Comparison of ENCODE assay signal across 2 cellular contexts in the genomic region with DNA sequence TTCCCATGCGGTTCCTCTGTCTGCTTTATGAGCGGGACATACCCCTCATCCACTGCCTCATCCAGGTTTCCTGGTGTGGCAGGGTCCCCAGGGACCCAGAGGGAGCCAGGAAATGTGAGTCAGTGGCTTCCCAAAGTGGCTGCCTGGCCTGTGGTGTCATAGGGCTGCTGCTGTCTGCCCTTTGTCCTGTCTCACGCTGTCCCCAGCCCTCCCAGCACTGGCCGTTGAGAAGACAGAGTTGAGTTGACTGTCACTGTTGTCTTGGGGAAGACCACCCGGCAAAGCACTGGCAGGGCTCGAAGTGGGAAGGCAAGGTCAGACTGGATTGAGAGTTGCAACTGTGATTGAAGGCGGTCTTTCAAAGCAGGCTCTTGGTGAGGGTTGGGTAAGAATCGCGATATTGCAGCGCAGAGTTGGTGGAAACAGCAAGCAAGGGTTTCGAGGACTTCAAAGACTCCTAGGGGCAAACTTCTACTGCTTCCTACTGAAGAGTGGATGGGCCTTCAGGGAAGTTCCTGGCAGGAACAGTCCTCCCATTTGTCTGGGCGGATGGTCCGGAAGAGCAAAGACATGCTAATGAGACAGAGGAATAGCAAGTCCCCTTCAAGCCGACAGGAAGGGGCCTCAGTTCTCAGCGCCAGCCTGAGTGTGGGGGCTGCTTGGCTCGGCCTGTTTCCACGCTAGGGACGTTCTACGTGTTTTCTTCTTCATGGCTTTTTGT.
TF ChIP-seq lines count a peak whose summit lies in the region.

No MANE protein-coding gene starts in this region.

TF ChIP-seq in IMR-90, 13 proteins besides CTCF, POLR2A, EP300 and RAD21:
- TF ChIP-seq CHD1 (IDR thresholded peaks at IDR 0.05; ENCODE audit: low read depth, low read length) (no peak), RFX5 (IDR thresholded peaks at IDR 0.05; ENCODE audit: low read depth, low read length) (no peak), CEBPB (IDR thresholded peaks at IDR 0.05; ENCODE audit: low read depth, low read length) (no peak)
TF ChIP-seq in IMR-90: peak in this region for 0.

TF ChIP-seq in HepG2, 621 proteins besides CTCF, POLR2A, EP300 and RAD21 (continues in another document):
- TF ChIP-seq BORCS8-MEF2B (CRISPR knock-in tag; IDR thresholded peaks at IDR 0.05): peak; percentile 59; the same call in 1 of the 2 replicates
- TF ChIP-seq ZBTB38 (CRISPR knock-in tag; IDR thresholded peaks at IDR 0.05): 0 out of 2 replicates have a peak, but pooled peaks have one; percentile 24
- peak; percentile 13; the same call in 1 of the 2 replicates for TF ChIP-seq TBX2 (CRISPR knock-in tag; IDR thresholded peaks at IDR 0.05; ENCODE audit: borderline replicate concordance)
- no peak for TF ChIP-seq ZNF333 (CRISPR knock-in tag; IDR thresholded peaks at IDR 0.05; ENCODE audit: borderline replicate concordance)
- TF ChIP-seq CC2D1A (CRISPR knock-in tag; IDR thresholded peaks at IDR 0.05): no peak
- TF ChIP-seq SAP130 (CRISPR knock-in tag; IDR thresholded peaks at IDR 0.05; ENCODE audit: low read depth): peak; percentile 35
- TF ChIP-seq, protein P1, sequence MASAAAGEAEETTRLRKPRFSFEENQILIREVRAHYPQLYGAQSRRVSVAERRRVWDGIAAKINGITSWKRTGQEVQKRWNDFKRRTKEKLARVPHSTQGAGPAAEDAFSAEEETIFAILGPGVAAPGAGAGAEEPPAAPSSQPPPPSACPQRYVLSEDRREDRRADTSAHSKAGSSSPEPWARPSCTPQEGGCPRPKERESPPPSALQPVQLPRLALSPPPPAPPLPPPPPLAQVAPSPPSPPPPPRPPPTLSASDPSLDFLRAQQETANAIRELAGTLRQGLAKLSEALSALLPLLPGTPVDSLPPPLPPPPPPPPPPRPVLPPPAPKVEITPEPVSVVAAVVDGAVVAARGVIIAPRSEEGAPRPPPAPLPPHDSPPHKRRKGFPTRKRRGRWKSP (CRISPR knock-in tag; IDR thresholded peaks at IDR 0.05): no peak
- TF ChIP-seq LCORL (IDR thresholded peaks at IDR 0.05): no peak
- TF ChIP-seq LCORL (CRISPR knock-in tag; IDR thresholded peaks at IDR 0.05): no peak
- TF ChIP-seq YEATS4 (CRISPR knock-in tag; IDR thresholded peaks at IDR 0.05; ENCODE audit: borderline replicate concordance): peak; percentile 20; the same call in 1 of the 2 replicates
- TF ChIP-seq, protein P2, sequence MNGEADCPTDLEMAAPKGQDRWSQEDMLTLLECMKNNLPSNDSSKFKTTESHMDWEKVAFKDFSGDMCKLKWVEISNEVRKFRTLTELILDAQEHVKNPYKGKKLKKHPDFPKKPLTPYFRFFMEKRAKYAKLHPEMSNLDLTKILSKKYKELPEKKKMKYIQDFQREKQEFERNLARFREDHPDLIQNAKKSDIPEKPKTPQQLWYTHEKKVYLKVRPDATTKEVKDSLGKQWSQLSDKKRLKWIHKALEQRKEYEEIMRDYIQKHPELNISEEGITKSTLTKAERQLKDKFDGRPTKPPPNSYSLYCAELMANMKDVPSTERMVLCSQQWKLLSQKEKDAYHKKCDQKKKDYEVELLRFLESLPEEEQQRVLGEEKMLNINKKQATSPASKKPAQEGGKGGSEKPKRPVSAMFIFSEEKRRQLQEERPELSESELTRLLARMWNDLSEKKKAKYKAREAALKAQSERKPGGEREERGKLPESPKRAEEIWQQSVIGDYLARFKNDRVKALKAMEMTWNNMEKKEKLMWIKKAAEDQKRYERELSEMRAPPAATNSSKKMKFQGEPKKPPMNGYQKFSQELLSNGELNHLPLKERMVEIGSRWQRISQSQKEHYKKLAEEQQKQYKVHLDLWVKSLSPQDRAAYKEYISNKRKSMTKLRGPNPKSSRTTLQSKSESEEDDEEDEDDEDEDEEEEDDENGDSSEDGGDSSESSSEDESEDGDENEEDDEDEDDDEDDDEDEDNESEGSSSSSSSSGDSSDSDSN (CRISPR knock-in tag; IDR thresholded peaks at IDR 0.05): peak; percentile 41; the same call in 1 of the 2 replicates
- TF ChIP-seq PHF20 (CRISPR knock-in tag; IDR thresholded peaks at IDR 0.05): 0 out of 2 replicates have a peak, but pooled peaks have one; percentile 22
- peak; percentile 29; the same call in 1 of the 2 replicates for TF ChIP-seq ZNF350 (CRISPR knock-in tag; IDR thresholded peaks at IDR 0.05; ENCODE audit: borderline replicate concordance, low read depth)
- no peak for TF ChIP-seq ARHGAP35 (CRISPR knock-in tag; IDR thresholded peaks at IDR 0.05; ENCODE audit: borderline replicate concordance)
- no peak for TF ChIP-seq ZNF235 (CRISPR knock-in tag; IDR thresholded peaks at IDR 0.05; ENCODE audit: borderline replicate concordance)
- TF ChIP-seq NCOA1 (CRISPR knock-in tag; IDR thresholded peaks at IDR 0.05): no peak
- 0 out of 2 replicates have a peak, but pooled peaks have one; percentile 37 for TF ChIP-seq ZBTB7A (CRISPR knock-in tag; IDR thresholded peaks at IDR 0.05)
- peak; percentile 36 for TF ChIP-seq TEAD3 (CRISPR knock-in tag; optimal IDR thresholded peaks at IDR 0.05; ENCODE audit: borderline replicate concordance)
- TF ChIP-seq FOSL2 (CRISPR knock-in tag; IDR thresholded peaks at IDR 0.05): peak; percentile 51
- no peak for TF ChIP-seq HNF4G (IDR thresholded peaks at IDR 0.05; ENCODE audit: borderline replicate concordance, low read depth, low read length)
- peak; percentile 43; the same call in 1 of the 2 replicates for TF ChIP-seq HNF4G (CRISPR knock-in tag; IDR thresholded peaks at IDR 0.05; ENCODE audit: borderline replicate concordance, low read depth)
- TF ChIP-seq ZNF780A (CRISPR knock-in tag; IDR thresholded peaks at IDR 0.05): peak; percentile 66; the same call in 1 of the 2 replicates
- TF ChIP-seq ZNF292 (CRISPR knock-in tag; IDR thresholded peaks at IDR 0.05; ENCODE audit: borderline replicate concordance, low read depth): 0 out of 2 replicates have a peak, but pooled peaks have one; percentile 79
- TF ChIP-seq, protein P3, sequence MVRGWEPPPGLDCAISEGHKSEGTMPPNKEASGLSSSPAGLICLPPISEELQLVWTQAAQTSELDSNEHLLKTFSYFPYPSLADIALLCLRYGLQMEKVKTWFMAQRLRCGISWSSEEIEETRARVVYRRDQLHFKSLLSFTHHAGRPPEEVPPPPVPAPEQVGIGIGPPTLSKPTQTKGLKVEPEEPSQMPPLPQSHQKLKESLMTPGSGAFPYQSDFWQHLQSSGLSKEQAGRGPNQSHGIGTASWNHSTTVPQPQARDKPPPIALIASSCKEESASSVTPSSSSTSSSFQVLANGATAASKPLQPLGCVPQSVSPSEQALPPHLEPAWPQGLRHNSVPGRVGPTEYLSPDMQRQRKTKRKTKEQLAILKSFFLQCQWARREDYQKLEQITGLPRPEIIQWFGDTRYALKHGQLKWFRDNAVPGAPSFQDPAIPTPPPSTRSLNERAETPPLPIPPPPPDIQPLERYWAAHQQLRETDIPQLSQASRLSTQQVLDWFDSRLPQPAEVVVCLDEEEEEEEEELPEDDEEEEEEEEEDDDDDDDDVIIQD (CRISPR knock-in tag; IDR thresholded peaks at IDR 0.05; ENCODE audit: low read depth): 0 out of 2 replicates have a peak, but pooled peaks have one; percentile 39
- TF ChIP-seq ZNF775 (CRISPR knock-in tag; IDR thresholded peaks at IDR 0.05; ENCODE audit: borderline replicate concordance): no peak
- TF ChIP-seq ONECUT2 (CRISPR knock-in tag; IDR thresholded peaks at IDR 0.05): no peak
- TF ChIP-seq ZNF263 (CRISPR knock-in tag; IDR thresholded peaks at IDR 0.05): peak; percentile 48; the same call in 1 of the 2 replicates
- 0 out of 2 replicates have a peak, but pooled peaks have one; percentile 28 for TF ChIP-seq KDM2A (CRISPR knock-in tag; IDR thresholded peaks at IDR 0.05; ENCODE audit: borderline replicate concordance, low read depth)
- TF ChIP-seq, protein P4, sequence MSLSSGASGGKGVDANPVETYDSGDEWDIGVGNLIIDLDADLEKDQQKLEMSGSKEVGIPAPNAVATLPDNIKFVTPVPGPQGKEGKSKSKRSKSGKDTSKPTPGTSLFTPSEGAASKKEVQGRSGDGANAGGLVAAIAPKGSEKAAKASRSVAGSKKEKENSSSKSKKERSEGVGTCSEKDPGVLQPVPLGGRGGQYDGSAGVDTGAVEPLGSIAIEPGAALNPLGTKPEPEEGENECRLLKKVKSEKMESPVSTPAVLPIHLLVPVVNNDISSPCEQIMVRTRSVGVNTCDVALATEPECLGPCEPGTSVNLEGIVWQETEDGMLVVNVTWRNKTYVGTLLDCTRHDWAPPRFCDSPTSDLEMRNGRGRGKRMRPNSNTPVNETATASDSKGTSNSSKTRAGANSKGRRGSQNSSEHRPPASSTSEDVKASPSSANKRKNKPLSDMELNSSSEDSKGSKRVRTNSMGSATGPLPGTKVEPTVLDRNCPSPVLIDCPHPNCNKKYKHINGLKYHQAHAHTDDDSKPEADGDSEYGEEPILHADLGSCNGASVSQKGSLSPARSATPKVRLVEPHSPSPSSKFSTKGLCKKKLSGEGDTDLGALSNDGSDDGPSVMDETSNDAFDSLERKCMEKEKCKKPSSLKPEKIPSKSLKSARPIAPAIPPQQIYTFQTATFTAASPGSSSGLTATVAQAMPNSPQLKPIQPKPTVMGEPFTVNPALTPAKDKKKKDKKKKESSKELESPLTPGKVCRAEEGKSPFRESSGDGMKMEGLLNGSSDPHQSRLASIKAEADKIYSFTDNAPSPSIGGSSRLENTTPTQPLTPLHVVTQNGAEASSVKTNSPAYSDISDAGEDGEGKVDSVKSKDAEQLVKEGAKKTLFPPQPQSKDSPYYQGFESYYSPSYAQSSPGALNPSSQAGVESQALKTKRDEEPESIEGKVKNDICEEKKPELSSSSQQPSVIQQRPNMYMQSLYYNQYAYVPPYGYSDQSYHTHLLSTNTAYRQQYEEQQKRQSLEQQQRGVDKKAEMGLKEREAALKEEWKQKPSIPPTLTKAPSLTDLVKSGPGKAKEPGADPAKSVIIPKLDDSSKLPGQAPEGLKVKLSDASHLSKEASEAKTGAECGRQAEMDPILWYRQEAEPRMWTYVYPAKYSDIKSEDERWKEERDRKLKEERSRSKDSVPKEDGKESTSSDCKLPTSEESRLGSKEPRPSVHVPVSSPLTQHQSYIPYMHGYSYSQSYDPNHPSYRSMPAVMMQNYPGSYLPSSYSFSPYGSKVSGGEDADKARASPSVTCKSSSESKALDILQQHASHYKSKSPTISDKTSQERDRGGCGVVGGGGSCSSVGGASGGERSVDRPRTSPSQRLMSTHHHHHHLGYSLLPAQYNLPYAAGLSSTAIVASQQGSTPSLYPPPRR (CRISPR knock-in tag; IDR thresholded peaks at IDR 0.05; ENCODE audit: borderline replicate concordance): peak; percentile 26; the same call in 1 of the 2 replicates
- TF ChIP-seq HNF4A (CRISPR knock-in tag; IDR thresholded peaks at IDR 0.05): peak; percentile 44
- TF ChIP-seq ZNF839 (CRISPR knock-in tag; IDR thresholded peaks at IDR 0.05; ENCODE audit: borderline replicate concordance): 0 out of 2 replicates have a peak, but pooled peaks have one; percentile 37
- TF ChIP-seq CHD2 (IDR thresholded peaks at IDR 0.05; ENCODE audit: low read depth, low read length): peak; percentile 53; the same call in 1 of the 2 replicates
- TF ChIP-seq MXD4 (CRISPR knock-in tag; IDR thresholded peaks at IDR 0.05): 0 out of 2 replicates have a peak, but pooled peaks have one; percentile 18
- TF ChIP-seq DNMT1 (CRISPR knock-in tag; IDR thresholded peaks at IDR 0.05): no peak
- 0 out of 2 replicates have a peak, but pooled peaks have one; percentile 34 for TF ChIP-seq ZC3H13 (CRISPR knock-in tag; IDR thresholded peaks at IDR 0.05)
- TF ChIP-seq CBX5 (CRISPR knock-in tag; IDR thresholded peaks at IDR 0.05; ENCODE audit: borderline replicate concordance): no peak; the same call in 1 of the 2 replicates
- TF ChIP-seq, protein P5, sequence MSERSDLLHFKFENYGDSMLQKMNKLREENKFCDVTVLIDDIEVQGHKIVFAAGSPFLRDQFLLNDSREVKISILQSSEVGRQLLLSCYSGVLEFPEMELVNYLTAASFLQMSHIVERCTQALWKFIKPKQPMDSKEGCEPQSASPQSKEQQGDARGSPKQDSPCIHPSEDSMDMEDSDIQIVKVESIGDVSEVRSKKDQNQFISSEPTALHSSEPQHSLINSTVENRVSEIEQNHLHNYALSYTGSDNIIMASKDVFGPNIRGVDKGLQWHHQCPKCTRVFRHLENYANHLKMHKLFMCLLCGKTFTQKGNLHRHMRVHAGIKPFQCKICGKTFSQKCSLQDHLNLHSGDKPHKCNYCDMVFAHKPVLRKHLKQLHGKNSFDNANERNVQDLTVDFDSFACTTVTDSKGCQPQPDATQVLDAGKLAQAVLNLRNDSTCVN (CRISPR knock-in tag; IDR thresholded peaks at IDR 0.05; ENCODE audit: borderline replicate concordance): no peak
- TF ChIP-seq GATAD2A (CRISPR knock-in tag; IDR thresholded peaks at IDR 0.05): peak; percentile 13; the same call in 1 of the 2 replicates
- 0 out of 2 replicates have a peak, but pooled peaks have one; percentile 24 for TF ChIP-seq CEBPB (IDR thresholded peaks at IDR 0.05; ENCODE audit: borderline replicate concordance, low read depth, low read length)
- no peak for TF ChIP-seq RBAK (CRISPR knock-in tag; IDR thresholded peaks at IDR 0.05)
- no peak for TF ChIP-seq SOX5 (CRISPR knock-in tag; IDR thresholded peaks at IDR 0.05; ENCODE audit: borderline replicate concordance)
- TF ChIP-seq ATF7-NPFF (CRISPR knock-in tag; IDR thresholded peaks at IDR 0.05; ENCODE audit: low read depth): no peak
- TF ChIP-seq NR2F6 (IDR thresholded peaks at IDR 0.05): no peak
- TF ChIP-seq NR2F6 (CRISPR knock-in tag; IDR thresholded peaks at IDR 0.05): 0 out of 2 replicates have a peak, but pooled peaks have one; percentile 22
- peak; percentile 74 for TF ChIP-seq ZNF644 (CRISPR knock-in tag; IDR thresholded peaks at IDR 0.05; ENCODE audit: low read depth)
- TF ChIP-seq NFE2 (CRISPR knock-in tag; IDR thresholded peaks at IDR 0.05): no peak
- TF ChIP-seq, protein P6, sequence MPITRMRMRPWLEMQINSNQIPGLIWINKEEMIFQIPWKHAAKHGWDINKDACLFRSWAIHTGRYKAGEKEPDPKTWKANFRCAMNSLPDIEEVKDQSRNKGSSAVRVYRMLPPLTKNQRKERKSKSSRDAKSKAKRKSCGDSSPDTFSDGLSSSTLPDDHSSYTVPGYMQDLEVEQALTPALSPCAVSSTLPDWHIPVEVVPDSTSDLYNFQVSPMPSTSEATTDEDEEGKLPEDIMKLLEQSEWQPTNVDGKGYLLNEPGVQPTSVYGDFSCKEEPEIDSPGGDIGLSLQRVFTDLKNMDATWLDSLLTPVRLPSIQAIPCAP (CRISPR knock-in tag; IDR thresholded peaks at IDR 0.05; ENCODE audit: low read depth): no peak
- 0 out of 2 replicates have a peak, but pooled peaks have one; percentile 10 for TF ChIP-seq MED13 (CRISPR knock-in tag; IDR thresholded peaks at IDR 0.05)
- 0 out of 2 replicates have a peak, but pooled peaks have one; percentile 25 for TF ChIP-seq HOXA9 (CRISPR knock-in tag; IDR thresholded peaks at IDR 0.05; ENCODE audit: borderline replicate concordance)
